Comparison of ENCODE assay signal across 9 cellular contexts in genomic region chrX:111100191-111100590, GRCh38. TPM values are rescaled to one million over a fixed set of nuclear protein-coding genes. Genes with fewer than 3 reads are reported as not detected.
DNase-seq lines count a peak whose midpoint lies in the region; ATAC-seq and TF ChIP-seq lines count a peak whose summit lies in the region.
"Had no signal": no experiment of that assay in that cellular context is flagged by ENCODE, and none has a peak within 500 bp of the region (broad histone marks: within the 10 kb centered on the region; RNA-seq: fewer than 3 reads in every experiment).

No MANE protein-coding gene starts in this region.

- DNase-seq in NCI-H2196 (lab: John Stamatoyannopoulos, UW; ENCODE audit: unreplicated experiment): peak; percentile 2
- no peak for DNase-seq in NCI-H2196 treated with DMSO at 0.1 percent for 48 hours (lab: John Stamatoyannopoulos, UW; ENCODE audit: unreplicated experiment)
- DNase-seq in HK-2 (ENCODE audit: unreplicated experiment): peak; percentile 18
- DNase-seq in RKO (ENCODE audit: low spot score): peak; percentile 49
- DNase-seq in dermis microvascular lymphatic vessel endothelial cell (ENCODE audit: low read depth in 2 of 2): peak; percentile 4 to 14

- ATAC-seq in GM19328 (IDR thresholded peaks at IDR 0.05; ENCODE audit: unreplicated experiment): peak; percentile 61
- ATAC-seq in HG03108 (IDR thresholded peaks at IDR 0.05; ENCODE audit: unreplicated experiment): no peak

- peak overlapping the region in 1 of 3 experiments; percentile 25 for H3K4me3 Mint-ChIP-seq in nephron

- no peak overlapping the region for H3K27ac Mint-ChIP-seq in nephron

- H3K36me3 Mint-ChIP-seq in nephron (ENCODE audit: low read depth): peaks cover 4% of the 10 kb centered on the region
- H3K36me3 Mint-ChIP-seq: CD4-positive, CD25-positive, alpha-beta regulatory T cell had no signal

- peak; percentile 47 to 59 (median 54) for TF ChIP-seq CTCF in nephron (IDR thresholded peaks at IDR 0.05; ENCODE audit: unreplicated experiment in 3 of 3)

- H3K9me3 Mint-ChIP-seq in nephron: no peaks in the 10 kb centered on the region
- H3K9me3 Mint-ChIP-seq: CD4-positive, CD25-positive, alpha-beta regulatory T cell had no signal

- H3K27me3 Mint-ChIP-seq in nephron (ENCODE audit: low read depth): no peaks in the 10 kb centered on the region

- peaks cover 24% of the 10 kb centered on the region for H3K4me1 Mint-ChIP-seq in nephron

RNA-seq across cellular contexts. Expression of gene PAK3, which starts 4.2 kb away (rescaled TPM):
- 1.2 and 1.3 TPM in 2 replicates for total RNA-seq in dermis microvascular lymphatic vessel endothelial cell
